17 cellular contexts compared by ENCODE assay signal in genomic region chr15:74427607-74428441, GRCh38. TPM values are rescaled to one million over a fixed set of nuclear protein-coding genes. Genes with fewer than 3 reads are reported as not detected.
DNase-seq lines count a peak whose midpoint lies in the region; ATAC-seq, FAIRE-seq and TF ChIP-seq lines count a peak whose summit lies in the region.
"Had no signal": no experiment of that assay in that cellular context is flagged by ENCODE, and none has a peak within 500 bp of the region (broad histone marks: within the 10 kb centered on the region; RNA-seq: fewer than 3 reads in every experiment).

No MANE protein-coding gene starts in this region.

- H3K36me3 Mint-ChIP-seq in activated CD4-positive, alpha-beta T cell treated with anti-CD3 and anti-CD28 coated beads, Interleukin-2, amount 10 ng/mL, durations not matched to agents 7 days and 5 days (ENCODE audit: low read depth), result no peaks in the 10 kb centered on the region
- H3K36me3 Mint-ChIP-seq in HFFc6 (ENCODE audit: low read depth) (peaks cover 31% of the 10 kb centered on the region), astrocyte (ENCODE audit: low read depth, unreplicated experiment) (peaks cover 5% of the 10 kb centered on the region)
- no peaks in the 10 kb centered on the region for H3K36me3 Mint-ChIP-seq in CD8-positive, alpha-beta T cell

- intact Hi-C loops in spleen (cut with DNase I; ENCODE audit: low total_unique reads), result no loop called here
- intact Hi-C loops in CD8-positive, alpha-beta T cell (cut with DNase I, micrococcal nuclease), result no loop called here

- H3K27me3 Mint-ChIP-seq in activated CD4-positive, alpha-beta T cell treated with anti-CD3 and anti-CD28 coated beads, Interleukin-2, amount 10 ng/mL, durations not matched to agents 7 days and 5 days, result peaks cover 4% of the 10 kb centered on the region
- peaks cover 2% of the 10 kb centered on the region; the same call in 1 of the 2 replicates for H3K27me3 Mint-ChIP-seq in HFFc6 (ENCODE audit: insufficient read depth)
- peaks cover 3% of the 10 kb centered on the region for H3K27me3 Mint-ChIP-seq in astrocyte (ENCODE audit: low read depth, unreplicated experiment)
- no peaks in the 10 kb centered on the region for H3K27me3 Mint-ChIP-seq in CD8-positive, alpha-beta T cell (ENCODE audit: low read depth)
- H3K27me3 Mint-ChIP-seq: naive thymus-derived CD8-positive, alpha-beta T cell had no signal

- POLR2A ChIA-PET in activated CD4-positive, alpha-beta T cell treated with anti-CD3 and anti-CD28 coated beads, Interleukin-2, amount 10 ng/mL, durations not matched to agents 7 days and 5 days (lab: Charles Lee), result interaction anchor here (0.6 kb wide), 1 partner anchor 45 kb away, joined by 3 read pairs; no protein-coding TSS in a partner anchor
- POLR2A ChIA-PET in CD8-positive, alpha-beta T cell (lab: Charles Lee), result no interaction called here

- DNase-seq in activated CD4-positive, alpha-beta T cell treated with anti-CD3 and anti-CD28 coated beads, Interleukin-2, amount 10 ng/mL, durations not matched to agents 7 days and 5 days, result no peak
- no peak for DNase-seq in activated CD4-positive, alpha-beta T cell treated with anti-CD3 and anti-CD28 coated beads, Interleukin-2, amount 50 U/mL, for 48 hours
- DNase-seq in HFFc6, result no peak
- no peak for DNase-seq in astrocyte (ENCODE audit: low read depth)
- DNase-seq in spleen, result no peak
- no peak for DNase-seq in CD8-positive, alpha-beta T cell
- DNase-seq in NCI-H510A (lab: John Stamatoyannopoulos, UW), result no peak
- DNase-seq: activated CD4-positive, alpha-beta T cell treated with anti-CD3 and anti-CD28 coated beads for 1 hour; activated effector memory CD4-positive, alpha-beta T cell treated with anti-CD3 and anti-CD28 coated beads, Interleukin-2, amount 50 U/mL, for 16 hours; COR-L47; esophagus squamous epithelium; left ventricle myocardium inferior; naive thymus-derived CD8-positive, alpha-beta T cell; NCI-H2171 treated with DMSO at 0.1 percent for 48 hours; sigmoid colon had no signal

- CTCF ChIA-PET in activated CD4-positive, alpha-beta T cell treated with anti-CD3 and anti-CD28 coated beads, Interleukin-2, amount 10 ng/mL, durations not matched to agents 7 days and 5 days (lab: Charles Lee), result interaction anchor here (0.7 to 2.1 kb wide), 7 partner anchors 11 to 343 kb away, joined by 3 to 8 read pairs (median 4); partner anchors contain the start of gene UBL7
- CTCF ChIA-PET in CD8-positive, alpha-beta T cell (lab: Charles Lee), result interaction anchor here (1.4 to 32.4 kb wide), 4 partner anchors 10 to 49 kb away, joined by 4 to 717 read pairs (median 8); no protein-coding TSS in a partner anchor

- H3K27ac ChIP-seq in astrocyte (ENCODE audit: low read depth, low read length) (no peak overlapping the region), spleen (peak overlapping the region; percentile 68 to 97 (median 91))
- H3K27ac ChIP-seq in CD8-positive, alpha-beta T cell (ENCODE audit: low read depth, low read length), result no peak overlapping the region
- H3K27ac ChIP-seq: left ventricle myocardium inferior, sigmoid colon had no signal

- H3K9me3 Mint-ChIP-seq in activated CD4-positive, alpha-beta T cell treated with anti-CD3 and anti-CD28 coated beads, Interleukin-2, amount 10 ng/mL, durations not matched to agents 7 days and 5 days, result no peaks in the 10 kb centered on the region
- H3K9me3 Mint-ChIP-seq in HFFc6 (no peaks in the 10 kb centered on the region), astrocyte (ENCODE audit: unreplicated experiment) (peaks cover 3% of the 10 kb centered on the region)
- no peaks in the 10 kb centered on the region for H3K9me3 Mint-ChIP-seq in CD8-positive, alpha-beta T cell
- H3K9me3 Mint-ChIP-seq: naive thymus-derived CD8-positive, alpha-beta T cell had no signal

- TF ChIP-seq CTCF in HFFc6 (IDR thresholded peaks at IDR 0.05) (no peak), astrocyte (IDR thresholded peaks at IDR 0.05; ENCODE audit: insufficient read depth, low read depth, low read length) (no peak), spleen (IDR thresholded peaks at IDR 0.05 in 8 of 11, conservative IDR thresholded peaks at IDR 0.05 in 3 of 11) (no peak)
- TF ChIP-seq CTCF in CD8-positive, alpha-beta T cell (IDR thresholded peaks at IDR 0.05), result no peak

- no peaks in the 10 kb centered on the region for H3K9me3 ChIP-seq in astrocyte (ENCODE audit: insufficient read depth, low read depth, low read length)
- no peaks in the 10 kb centered on the region for H3K9me3 ChIP-seq in spleen
- H3K9me3 ChIP-seq in CD8-positive, alpha-beta T cell (ENCODE audit: low read length), result no peaks in the 10 kb centered on the region
- H3K9me3 ChIP-seq: esophagus squamous epithelium, left ventricle myocardium inferior, sigmoid colon had no signal

- peak overlapping the region; percentile 96 for H3K4me2 ChIP-seq in astrocyte (ENCODE audit: low read length)

- no peak for FAIRE-seq in astrocyte (lab: Jason Lieb, UNC)
- FAIRE-seq: A204.1 had no signal

- ATAC-seq in CD8-positive, alpha-beta T cell, result no peak
- ATAC-seq in GM19351 (IDR thresholded peaks at IDR 0.05; ENCODE audit: unreplicated experiment), result no peak
- ATAC-seq: naive thymus-derived CD8-positive, alpha-beta T cell had no signal

- TF ChIP-seq POLR2A in spleen (IDR thresholded peaks at IDR 0.05), result no peak

- H2AFZ ChIP-seq in astrocyte (ENCODE audit: low read depth, low read length), result no peak overlapping the region

- no peak overlapping the region for H3K9ac ChIP-seq in astrocyte (ENCODE audit: low read length)

- no peak overlapping the region for H3K4me3 ChIP-seq in astrocyte (ENCODE audit: insufficient read depth, low read depth, low read length)
- H3K4me3 ChIP-seq in spleen, result peak overlapping the region in 5 of 8 donors; percentile 30 to 98 (median 85)
- H3K4me3 ChIP-seq in CD8-positive, alpha-beta T cell (ENCODE audit: low read depth, low read length), result no peak overlapping the region
- H3K4me3 ChIP-seq: esophagus squamous epithelium, left ventricle myocardium inferior, sigmoid colon had no signal

- peak overlapping the region; percentile 65 for H3K27ac Mint-ChIP-seq in activated CD4-positive, alpha-beta T cell treated with anti-CD3 and anti-CD28 coated beads, Interleukin-2, amount 10 ng/mL, durations not matched to agents 7 days and 5 days
- H3K27ac Mint-ChIP-seq in HFFc6 (peak overlapping the region; percentile 87), astrocyte (ENCODE audit: unreplicated experiment) (no peak overlapping the region)
- no peak overlapping the region for H3K27ac Mint-ChIP-seq in CD8-positive, alpha-beta T cell

- H3K4me3 Mint-ChIP-seq in activated CD4-positive, alpha-beta T cell treated with anti-CD3 and anti-CD28 coated beads, Interleukin-2, amount 10 ng/mL, durations not matched to agents 7 days and 5 days, result no peak overlapping the region
- no peak overlapping the region for H3K4me3 Mint-ChIP-seq in HFFc6
- no peak overlapping the region for H3K4me3 Mint-ChIP-seq in astrocyte (ENCODE audit: unreplicated experiment)
- H3K4me3 Mint-ChIP-seq in CD8-positive, alpha-beta T cell, result no peak overlapping the region

- no peaks in the 10 kb centered on the region for H3K27me3 ChIP-seq in astrocyte (ENCODE audit: insufficient read depth, low read length)
- peaks cover 0 to 9% (median 0%) of the 10 kb centered on the region in 7 donors for H3K27me3 ChIP-seq in spleen (replicated peaks in 1 of 7)
- H3K27me3 ChIP-seq in CD8-positive, alpha-beta T cell (ENCODE audit: insufficient read depth, low read length), result no peaks in the 10 kb centered on the region

- peaks cover 100% of the 10 kb centered on the region for H4K20me1 ChIP-seq in astrocyte (ENCODE audit: insufficient read depth, low read length)

- peaks cover 5% of the 10 kb centered on the region for H3K36me3 ChIP-seq in astrocyte (ENCODE audit: insufficient read depth, low read length)
- H3K36me3 ChIP-seq in spleen, result peaks cover 0 to 54% (median 0%) of the 10 kb centered on the region in 6 donors
- H3K36me3 ChIP-seq in CD8-positive, alpha-beta T cell (ENCODE audit: insufficient read depth, low read length), result no peaks in the 10 kb centered on the region
- H3K36me3 ChIP-seq: esophagus squamous epithelium, left ventricle myocardium inferior, sigmoid colon had no signal

- peaks cover 100% of the 10 kb centered on the region for H3K79me2 ChIP-seq in astrocyte (ENCODE audit: insufficient read depth, low read length)

- H3K4me1 Mint-ChIP-seq in activated CD4-positive, alpha-beta T cell treated with anti-CD3 and anti-CD28 coated beads, Interleukin-2, amount 10 ng/mL, durations not matched to agents 7 days and 5 days, result peaks cover 32% of the 10 kb centered on the region
- H3K4me1 Mint-ChIP-seq in HFFc6 (ENCODE audit: low read depth), result peaks cover 93% of the 10 kb centered on the region
- peaks cover 43% of the 10 kb centered on the region for H3K4me1 Mint-ChIP-seq in astrocyte (ENCODE audit: low read depth, unreplicated experiment)
- peaks cover 36% of the 10 kb centered on the region for H3K4me1 Mint-ChIP-seq in CD8-positive, alpha-beta T cell (ENCODE audit: low read depth)

- H3K4me1 ChIP-seq in astrocyte (ENCODE audit: insufficient read depth, low read length), result peaks cover 75% of the 10 kb centered on the region
- H3K4me1 ChIP-seq in spleen, result peaks cover 62 to 100% (median 99%) of the 10 kb centered on the region in 6 donors
- H3K4me1 ChIP-seq in CD8-positive, alpha-beta T cell (ENCODE audit: insufficient read depth, low read length), result peaks cover 7% of the 10 kb centered on the region

- WGBS in spleen, 5 donors, result 63 to 82% (median 74%) methylated on average over 7 to 9 of the region's 9 CpGs

RNA-seq across cellular contexts. Expression of gene SEMA7A, which starts 5.9 kb away (rescaled TPM):
- 1 to 10 TPM; 2.7 to 3.5 TPM for total RNA-seq in activated CD4-positive, alpha-beta T cell treated with anti-CD3 and anti-CD28 coated beads, Interleukin-2, amount 10 ng/mL, durations not matched to agents 7 days and 5 days
- 100 to 1,000 TPM; 115 to 196 (median 129) TPM for total RNA-seq in HFFc6 (2021; fragmentation: NEBNext Ultra II Directional; extraction: Animal tissue kit (Norgen Biotek cat#: 25700))
- 26.7 and 36.3 TPM in 2 replicates for total RNA-seq in astrocyte
- 100 to 1,000 TPM in 5 of 7 donors, 10 to 100 TPM in 2; 74.9 to 150 (median 132) TPM for total RNA-seq in spleen
- polyA plus RNA-seq in spleen, result 100 to 1,000 TPM in 1 of 3 donors, 10 to 100 TPM in 2; 41.6 to 154 (median 78.4) TPM
- total RNA-seq in CD8-positive, alpha-beta T cell, result 1 to 10 TPM; 8.8 to 9.4 TPM

RNA-seq across cellular contexts. Expression of gene UBL7, which starts 33.1 kb away (rescaled TPM):
- 10 to 100 TPM; 52.2 to 53.7 TPM for total RNA-seq in activated CD4-positive, alpha-beta T cell treated with anti-CD3 and anti-CD28 coated beads, Interleukin-2, amount 10 ng/mL, durations not matched to agents 7 days and 5 days
- total RNA-seq in HFFc6 (2021; fragmentation: NEBNext Ultra II Directional; extraction: Animal tissue kit (Norgen Biotek cat#: 25700)), result 10 to 100 TPM; 50.9 to 68.0 (median 60.1) TPM
- total RNA-seq in astrocyte (40.9 and 46.1 TPM in 2 replicates), spleen (10 to 100 TPM; 37.4 to 83.9 (median 47.8) TPM)
- polyA plus RNA-seq in spleen, result 10 to 100 TPM; 36.9 to 58.2 (median 42.3) TPM
- total RNA-seq in CD8-positive, alpha-beta T cell, result 10 to 100 TPM; 21.7 to 23.1 TPM

Comparison
In these comparisons a context has a peak if more than half of its experiments do, and no peak if none do; other contexts are left out.
1. H3K27ac Mint-ChIP-seq: peak in activated CD4-positive, alpha-beta T cell treated with anti-CD3 and anti-CD28 coated beads, Interleukin-2, amount 10 ng/mL, durations not matched to agents 7 days and 5 days (single experiment) and HFFc6 (single experiment); none in astrocyte (single experiment) and CD8-positive, alpha-beta T cell (single experiment).
2. H3K27ac ChIP-seq: peak in spleen (8 of 8); none in astrocyte (single experiment) and CD8-positive, alpha-beta T cell (single experiment).
3. H3K4me3 ChIP-seq: peak in spleen (5 of 8); none in astrocyte (single experiment) and CD8-positive, alpha-beta T cell (single experiment).